18 cellular contexts compared by ENCODE assay signal in genomic region chr22:31279821-31280496, GRCh38. TPM values are rescaled to one million over a fixed set of nuclear protein-coding genes. Genes with fewer than 3 reads are reported as not detected.
DNase-seq lines count a peak whose midpoint lies in the region; ATAC-seq lines count a peak whose summit lies in the region.
"Had no signal": no experiment of that assay in that cellular context is flagged by ENCODE, and none has a peak within 500 bp of the region (broad histone marks: within the 10 kb centered on the region; RNA-seq: fewer than 3 reads in every experiment).

No MANE protein-coding gene starts in this region.

- no peaks in the 10 kb centered on the region for H3K9me3 Mint-ChIP-seq in activated naive CD4-positive, alpha-beta T cell treated with anti-CD3 and anti-CD28 coated beads, Interleukin-2, amount 50 U/mL, for 24 hours
- no peaks in the 10 kb centered on the region for H3K9me3 Mint-ChIP-seq in activated naive CD8-positive, alpha-beta T cell (ENCODE audit: low read depth)
- H3K9me3 Mint-ChIP-seq in memory B cell = no peaks in the 10 kb centered on the region

- peak overlapping the region; percentile 88 for H3K27ac Mint-ChIP-seq in activated naive CD4-positive, alpha-beta T cell treated with anti-CD3 and anti-CD28 coated beads, Interleukin-2, amount 50 U/mL, for 24 hours
- peak overlapping the region; percentile 99 for H3K27ac Mint-ChIP-seq in activated naive CD8-positive, alpha-beta T cell
- H3K27ac Mint-ChIP-seq in memory B cell = peak overlapping the region; percentile 14

- peaks cover 11% of the 10 kb centered on the region for H3K36me3 Mint-ChIP-seq in activated naive CD4-positive, alpha-beta T cell treated with anti-CD3 and anti-CD28 coated beads, Interleukin-2, amount 50 U/mL, for 24 hours
- H3K36me3 Mint-ChIP-seq in activated naive CD8-positive, alpha-beta T cell = peaks cover 10% of the 10 kb centered on the region
- peaks cover 11% of the 10 kb centered on the region for H3K36me3 Mint-ChIP-seq in memory B cell

- peaks cover 1% of the 10 kb centered on the region for H3K36me3 ChIP-seq in urinary bladder (ENCODE audit: insufficient read depth)

- peaks cover 88% of the 10 kb centered on the region for H3K4me1 Mint-ChIP-seq in activated naive CD4-positive, alpha-beta T cell treated with anti-CD3 and anti-CD28 coated beads, Interleukin-2, amount 50 U/mL, for 24 hours
- H3K4me1 Mint-ChIP-seq in activated naive CD8-positive, alpha-beta T cell (ENCODE audit: low read depth) = peaks cover 93% of the 10 kb centered on the region
- H3K4me1 Mint-ChIP-seq in memory B cell = peaks cover 2% of the 10 kb centered on the region

- no peaks in the 10 kb centered on the region for H3K27me3 Mint-ChIP-seq in activated naive CD4-positive, alpha-beta T cell treated with anti-CD3 and anti-CD28 coated beads, Interleukin-2, amount 50 U/mL, for 24 hours
- no peaks in the 10 kb centered on the region for H3K27me3 Mint-ChIP-seq in activated naive CD8-positive, alpha-beta T cell
- H3K27me3 Mint-ChIP-seq in memory B cell = no peaks in the 10 kb centered on the region

- DNase-seq in activated naive CD4-positive, alpha-beta T cell treated with anti-CD3 and anti-CD28 coated beads, Interleukin-2, amount 50 U/mL, for 16 hours = no peak
- DNase-seq in memory B cell (ENCODE audit: low spot score in 2 of 2) (no peak), A172 (ENCODE audit: low spot score) (no peak), EL (no peak)
- DNase-seq: hypothalamus; lower lobe of right lung; NCI-H146; NCI-H526 treated with DMSO at 0.1 percent for 48 hours; stimulated activated CD8-positive, alpha-beta memory T cell treated with anti-CD3 and anti-CD28 coated beads, Interleukin-4, amount 100 ng/mL, for 48 hours had no signal

- H3K4me3 Mint-ChIP-seq in activated naive CD4-positive, alpha-beta T cell treated with anti-CD3 and anti-CD28 coated beads, Interleukin-2, amount 50 U/mL, for 24 hours = peak overlapping the region; percentile 3
- H3K4me3 Mint-ChIP-seq in activated naive CD8-positive, alpha-beta T cell = peak overlapping the region; percentile 20
- no peak overlapping the region for H3K4me3 Mint-ChIP-seq in memory B cell

- H3K27ac ChIP-seq in urinary bladder (ENCODE audit: low read depth) = peak overlapping the region; percentile 35
- H3K27ac ChIP-seq: cardiac muscle cell, parathyroid adenoma had no signal

- no peak overlapping the region for H3K4me3 ChIP-seq in urinary bladder (ENCODE audit: low read depth, low read length)
- H3K4me3 ChIP-seq: cardiac muscle cell, esophagus muscularis mucosa, GM12878, K562, lower lobe of right lung had no signal

- no peaks in the 10 kb centered on the region for H3K4me1 ChIP-seq in urinary bladder (ENCODE audit: insufficient read depth)

- no peak for ATAC-seq in memory B cell (ENCODE audit: low read depth)
- ATAC-seq in HG02852 (IDR thresholded peaks at IDR 0.05; ENCODE audit: unreplicated experiment) = no peak
- ATAC-seq: GM12878, K562 had no signal

RNA-seq across cellular contexts. Expression of gene PIK3IP1, which starts 12.3 kb away (rescaled TPM):
- total RNA-seq in urinary bladder = 19.5 TPM
- 29.2 TPM for polyA plus RNA-seq in urinary bladder
- total RNA-seq in A172 (2014; rRNA removed; shearing (Covaris generic)) = 2.7 and 6.8 TPM in 2 replicates

Comparison
In these comparisons a context has a peak if more than half of its experiments do, and no peak if none do; other contexts are left out.
1. H3K27ac Mint-ChIP-seq: peak in every context shown above with its lines; median percentile 99 in activated naive CD8-positive, alpha-beta T cell; 88 in activated naive CD4-positive, alpha-beta T cell treated with anti-CD3 and anti-CD28 coated beads, Interleukin-2, amount 50 U/mL, for 24 hours; 14 in memory B cell.